16 cellular contexts compared by ENCODE assay signal in the genomic region with DNA sequence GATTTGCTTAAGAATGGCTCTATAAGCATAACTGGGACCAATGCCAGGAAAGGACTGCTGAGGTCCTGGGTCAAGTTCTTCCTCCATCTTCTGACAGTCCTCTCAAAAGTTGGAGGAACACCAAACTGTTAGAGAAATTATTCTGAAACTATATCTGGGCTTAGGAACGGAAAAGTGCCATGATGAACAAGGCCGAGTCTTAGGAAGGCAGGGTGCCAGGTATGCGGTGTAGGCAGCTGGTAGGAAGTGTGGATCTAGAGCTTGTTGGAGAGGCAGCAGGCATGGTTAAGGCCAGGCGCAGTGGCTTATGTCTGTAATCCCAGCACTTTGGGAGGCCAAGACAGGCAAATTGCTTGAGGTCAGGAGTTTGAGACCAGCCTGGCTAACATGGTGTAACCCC. TPM values are rescaled to one million over a fixed set of nuclear protein-coding genes. Genes with fewer than 3 reads are reported as not detected.
DNase-seq lines count a peak whose midpoint lies in the region; ATAC-seq, FAIRE-seq and TF ChIP-seq lines count a peak whose summit lies in the region.
"Had no signal": no experiment of that assay in that cellular context is flagged by ENCODE, and none has a peak within 500 bp of the region (broad histone marks: within the 10 kb centered on the region; RNA-seq: fewer than 3 reads in every experiment).

No MANE protein-coding gene starts in this region.

- 90% methylated on average over 4 of the region's 4 CpGs; no CpG with 5 or more reads in 1 of the 2 experiments for WGBS in H1 (ENCODE audit: extremely low coverage in 1 of 2, insufficient coverage in 1 of 2, insufficient read length in 1 of 2, insufficient replicate concordance in 2 of 2, low coverage in 1 of 2, low lambda C conversion rate in 2 of 2, missing lambda C conversion rate in 1 of 2), 2 experiments

- peak overlapping the region; percentile 88 for H2BK120ac ChIP-seq in H1 (replicated peaks; ENCODE audit: low read depth, low read length)

- no peaks in the 10 kb centered on the region; a peak in 2 of 8 replicates for H3K36me3 ChIP-seq in H1 (ENCODE audit: control insufficient read depth in 2 of 4, insufficient read depth in 4 of 4, low read length in 3 of 4)

- H3K27ac ChIP-seq in H1 (ENCODE audit: low read depth, low read length): no peak overlapping the region; the same call in 1 of the 2 replicates
- H3K27ac ChIP-seq: epithelial cell of prostate had no signal

- H3K4me1 Mint-ChIP-seq in T-helper 2 cell treated with Interferon-gamma antibody and Interleukin-4, amounts not matched to agents 5 μg/mL and 100 μg/mL, for 36 hours (ENCODE audit: low read depth): peaks cover 62% of the 10 kb centered on the region
- peaks cover 17 to 33% (median 18%) of the 10 kb centered on the region in 3 donors for H3K4me1 Mint-ChIP-seq in IgD-negative memory B cell

- no peak for TF ChIP-seq RAD21 in H1 (IDR thresholded peaks at IDR 0.05 in 1 of 2, conservative IDR thresholded peaks at IDR 0.05 in 1 of 2; ENCODE audit: low read depth in 2 of 2, low read length in 2 of 2)

- peaks cover 3% of the 10 kb centered on the region; the same call in 1 of the 2 replicates for H3K79me1 ChIP-seq in H1 (ENCODE audit: low read depth, low read length)

- TF ChIP-seq POLR2A in H1 (IDR thresholded peaks at IDR 0.05; ENCODE audit: control extremely low read depth in 1 of 2, low read depth in 2 of 2, low read length in 2 of 2): no peak

- no peak for ATAC-seq in GM18861 (IDR thresholded peaks at IDR 0.05; ENCODE audit: unreplicated experiment)

- H3K27me3 ChIP-seq in H1 (replicated peaks in 1 of 4; ENCODE audit: control insufficient read depth in 3 of 4, extremely low read depth in 1 of 4, insufficient read depth in 3 of 4, low read length in 3 of 4): no peaks in the 10 kb centered on the region

- no peak overlapping the region for H2AFZ ChIP-seq in H1 (ENCODE audit: low read length)

- DNase-seq in T-helper 2 cell treated with Interferon-gamma antibody and Interleukin-4, amounts not matched to agents 5 μg/mL and 100 μg/mL, for 36 hours (ENCODE audit: low spot score): no peak
- DNase-seq in T-helper 2 cell (no peak), H1 (ENCODE audit: low read depth in 1 of 2, low spot score in 2 of 2) (no peak), posterior cingulate gyrus (peak in 7 of 10 donors; percentile 25 to 85 (median 48)), T-helper 9 cell (no peak), NCI-H2227 (lab: John Stamatoyannopoulos, UW; ENCODE audit: unreplicated experiment) (no peak)
- DNase-seq: cerebellar nuclear complex; NCI-H1930; NCI-H774; stimulated activated CD4-positive, alpha-beta T cell treated with anti-CD3 and anti-CD28 coated beads, Interleukin-1b, Interleukin-23, amount 100 ng/mL, for 48 hours; T1000 had no signal

- H3K14ac ChIP-seq in H1 (ENCODE audit: insufficient read length): no peak overlapping the region

- peak overlapping the region; percentile 68 for H4K91ac ChIP-seq in H1 (replicated peaks; ENCODE audit: insufficient read length, low read length)

- CTCF ChIA-PET in H1 (lab: Charles Lee; ENCODE audit: partially characterized antibody): interaction anchor here (0.9 to 12.7 kb wide), 13 partner anchors 11 to 254 kb away, joined by 3 to 190 read pairs (median 6); no protein-coding TSS in a partner anchor

- H3K4me3 ChIP-seq in H1 (ENCODE audit: extremely low read depth in 1 of 4, insufficient read depth in 2 of 4, low read depth in 3 of 4, low read length in 4 of 4): peak overlapping the region in 1 of 4 experiments; percentile 9; a peak in 1 of 8 replicates

- peak overlapping the region; percentile 44; the same call in 1 of the 2 replicates for H2BK20ac ChIP-seq in H1 (ENCODE audit: low read length)

- no peak for FAIRE-seq in H1 (lab: Jason Lieb, UNC)
- FAIRE-seq: G401.6 had no signal

- H4K20me1 ChIP-seq in H1 (replicated peaks in 1 of 2; ENCODE audit: control insufficient read depth in 1 of 2, insufficient read depth in 2 of 2, low read length in 2 of 2): no peaks in the 10 kb centered on the region

- peak overlapping the region in 1 of 4 experiments; percentile 35; a peak in 2 of 7 replicates for H3K9ac ChIP-seq in H1 (replicated peaks in 1 of 4; ENCODE audit: extremely low read depth in 1 of 4, low read depth in 3 of 4, low read length in 3 of 4)

- H3K18ac ChIP-seq in H1 (ENCODE audit: extremely low read depth, low read length): peak overlapping the region; percentile 76; the same call in 1 of the 2 replicates

- H3K79me2 ChIP-seq in H1 (ENCODE audit: control insufficient read depth in 1 of 2, insufficient read depth in 2 of 2, low read length in 2 of 2): peaks cover 8 to 78% of the 10 kb centered on the region in 2 experiments

- H3K27me3 Mint-ChIP-seq in T-helper 2 cell treated with Interferon-gamma antibody and Interleukin-4, amounts not matched to agents 5 μg/mL and 100 μg/mL, for 36 hours (ENCODE audit: low read depth): no peaks in the 10 kb centered on the region
- no peaks in the 10 kb centered on the region for H3K27me3 Mint-ChIP-seq in IgD-negative memory B cell
- H3K27me3 Mint-ChIP-seq: type B pancreatic cell had no signal

- H3K4me1 ChIP-seq in H1 (replicated peaks in 1 of 4; ENCODE audit: control insufficient read depth in 3 of 4, insufficient read depth in 4 of 4, low read length in 3 of 4): peaks cover 7 to 29% (median 22%) of the 10 kb centered on the region in 4 experiments

- peak overlapping the region; percentile 47 to 75; a peak in 3 of 4 replicates for H3K4me2 ChIP-seq in H1 (ENCODE audit: insufficient read depth in 1 of 2, low read depth in 2 of 2, low read length in 2 of 2)

- peaks cover 28% of the 10 kb centered on the region for H3K36me3 Mint-ChIP-seq in T-helper 2 cell treated with Interferon-gamma antibody and Interleukin-4, amounts not matched to agents 5 μg/mL and 100 μg/mL, for 36 hours (ENCODE audit: low read depth)
- peaks cover 4% of the 10 kb centered on the region for H3K36me3 Mint-ChIP-seq in IgD-negative memory B cell

- H3K56ac ChIP-seq in H1 (replicated peaks; ENCODE audit: insufficient read length, low read depth, low read length): no peak overlapping the region

- peak overlapping the region; percentile 57; the same call in 1 of the 2 replicates for H2AK5ac ChIP-seq in H1 (ENCODE audit: low read depth, low read length)

- 0 out of 4 replicates have a peak, but pooled peaks cover 4% of the 10 kb centered on the region in 2 experiments for H3K9me3 ChIP-seq in H1 (ENCODE audit: insufficient read depth in 2 of 2, low read depth in 1 of 2, low read length in 1 of 2)

- H3K27ac Mint-ChIP-seq in T-helper 2 cell treated with Interferon-gamma antibody and Interleukin-4, amounts not matched to agents 5 μg/mL and 100 μg/mL, for 36 hours: peak overlapping the region; percentile 81
- peak overlapping the region in 2 of 3 donors; percentile 27 to 86 for H3K27ac Mint-ChIP-seq in IgD-negative memory B cell

- H2BK5ac ChIP-seq in H1 (ENCODE audit: low read depth, low read length): peak overlapping the region; percentile 88; the same call in 1 of the 2 replicates

- 0 out of 2 replicates have a peak, but pooled peaks cover 2% of the 10 kb centered on the region for H3K23me2 ChIP-seq in H1 (ENCODE audit: low read depth, low read length)

- H3K4ac ChIP-seq in H1 (replicated peaks; ENCODE audit: insufficient read length, low read depth, low read length): peak overlapping the region; percentile 17

- TF ChIP-seq EP300 in H1 (IDR thresholded peaks at IDR 0.05; ENCODE audit: borderline replicate concordance in 1 of 2, low read depth in 2 of 2, low read length in 2 of 2): no peak

- H3K9me3 Mint-ChIP-seq in T-helper 2 cell treated with Interferon-gamma antibody and Interleukin-4, amounts not matched to agents 5 μg/mL and 100 μg/mL, for 36 hours: peaks cover 11% of the 10 kb centered on the region
- H3K9me3 Mint-ChIP-seq in IgD-negative memory B cell: peaks cover 0 to under 1% (median 0%) of the 10 kb centered on the region in 3 donors
- H3K9me3 Mint-ChIP-seq: type B pancreatic cell had no signal

- no peak overlapping the region for H3K23ac ChIP-seq in H1 (ENCODE audit: insufficient read length)

- TF ChIP-seq CTCF in H1 (IDR thresholded peaks at IDR 0.05; ENCODE audit: control extremely low read depth in 1 of 3, insufficient read depth in 1 of 3, low read depth in 1 of 3, low read length in 3 of 3): no peak

- no peak overlapping the region for H2BK12ac ChIP-seq in H1 (ENCODE audit: low read depth, low read length)

- POLR2A ChIA-PET in H1 (lab: Charles Lee; ENCODE audit: partially characterized antibody): interaction anchor here (1.3 to 1.7 kb wide), 5 partner anchors 9 to 63 kb away, joined by 3 to 7 read pairs (median 4); no protein-coding TSS in a partner anchor

- H2BK15ac ChIP-seq in H1 (ENCODE audit: low read length): no peak overlapping the region; the same call in 1 of the 2 replicates

- H4K8ac ChIP-seq in H1 (ENCODE audit: extremely low read depth, insufficient read depth, low read length): no peak overlapping the region

- peak overlapping the region; percentile 50 for H3K4me3 Mint-ChIP-seq in T-helper 2 cell treated with Interferon-gamma antibody and Interleukin-4, amounts not matched to agents 5 μg/mL and 100 μg/mL, for 36 hours
- H3K4me3 Mint-ChIP-seq in IgD-negative memory B cell: no peak overlapping the region
- H3K4me3 Mint-ChIP-seq: type B pancreatic cell had no signal

- peak overlapping the region; percentile 90 for H4K5ac ChIP-seq in H1 (ENCODE audit: insufficient read length, low read depth, low read length)

- intact Hi-C loops in posterior cingulate gyrus (cut with DNase I): no loop called here

RNA-seq across cellular contexts. Expression of a gene that starts 7.7 kb away (rescaled TPM):
- polyA plus RNA-seq in IgD-negative memory B cell (28.0 TPM), H1 (2011; rRNA removed) (14.3 and 21.5 TPM in 2 replicates)
- 51.3 and 54.6 TPM in 2 replicates for total RNA-seq in H1 (2021; fragmentation: NEBNext Ultra II Directional; extraction: Animal tissue kit (Norgen Biotek cat#: 25700))
- 24.0 TPM for polyA plus RNA-seq in H1 (2011; cell fraction: cytosol; rRNA removed)
- polyA plus RNA-seq in H1 (2011; cell fraction: nucleus; rRNA removed): 21.3 TPM
- polyA plus RNA-seq in H1 (2012, experiment 1 of 2): 22.9 to 45.7 TPM (median 29.2 TPM) in 4 replicates
- 2.5 TPM for polyA plus RNA-seq in H1 (2012, experiment 2 of 2)
- polyA plus RNA-seq in H1 (2013, experiment 1 of 2): 32.0 TPM
- 34.8 TPM for polyA plus RNA-seq in H1 (2013, experiment 2 of 2)
- 76.7 and 97.7 TPM in 2 replicates for polyA minus RNA-seq in H1 (2011; rRNA and poly(A)+ RNA removed)
- polyA minus RNA-seq in H1 (2011; cell fraction: cytosol; rRNA and poly(A)+ RNA removed): 23.4 TPM
- polyA minus RNA-seq in H1 (2011; cell fraction: nucleus; rRNA and poly(A)+ RNA removed): 65.5 TPM

RNA-seq across cellular contexts. Expression of a gene that starts 54.3 kb away (rescaled TPM):
- polyA plus RNA-seq in IgD-negative memory B cell (7.4 TPM), H1 (2011; rRNA removed) (3.0 and 4.6 TPM in 2 replicates)
- total RNA-seq in H1 (2021; fragmentation: NEBNext Ultra II Directional; extraction: Animal tissue kit (Norgen Biotek cat#: 25700)): 5.7 and 6.2 TPM in 2 replicates
- polyA plus RNA-seq in H1 (2011; cell fraction: cytosol; rRNA removed): 2.9 TPM
- 4.2 TPM for polyA plus RNA-seq in H1 (2011; cell fraction: nucleus; rRNA removed)
- 5.9 to 9.3 TPM (median 6.5 TPM) in 4 replicates for polyA plus RNA-seq in H1 (2012, experiment 1 of 2)
- polyA plus RNA-seq in H1 (2012, experiment 2 of 2): 2.0 TPM
- polyA plus RNA-seq in H1 (2013, experiment 1 of 2): 6.8 TPM
- polyA plus RNA-seq in H1 (2013, experiment 2 of 2): 7.8 TPM
- polyA minus RNA-seq in H1 (2011; rRNA and poly(A)+ RNA removed): 6.5 and 7.7 TPM in 2 replicates
- polyA minus RNA-seq in H1 (2011; cell fraction: cytosol; rRNA and poly(A)+ RNA removed): 2.9 TPM
- polyA minus RNA-seq in H1 (2011; cell fraction: nucleus; rRNA and poly(A)+ RNA removed): 13.9 TPM

Comparison
In these comparisons a context has a peak if more than half of its experiments do, and no peak if none do; other contexts are left out.
1. DNase-seq: peak in posterior cingulate gyrus (7 of 10); none in T-helper 2 cell treated with Interferon-gamma antibody and Interleukin-4, amounts not matched to agents 5 μg/mL and 100 μg/mL, for 36 hours (single experiment), T-helper 2 cell (0 of 5), H1 (0 of 2), T-helper 9 cell (single experiment) and NCI-H2227 (single experiment).